11 cellular contexts compared by ENCODE assay signal in genomic region chr17:82232322-82232785, GRCh38. TPM values are rescaled to one million over a fixed set of nuclear protein-coding genes. Genes with fewer than 3 reads are reported as not detected.
DNase-seq lines count a peak whose midpoint lies in the region; ATAC-seq, FAIRE-seq and TF ChIP-seq lines count a peak whose summit lies in the region.
"Had no signal": no experiment of that assay in that cellular context is flagged by ENCODE, and none has a peak within 500 bp of the region (broad histone marks: within the 10 kb centered on the region; RNA-seq: fewer than 3 reads in every experiment).

No MANE protein-coding gene starts in this region.

- H3K4me3 ChIP-seq in A549 (peak overlapping the region; percentile 65), HUES64 (ENCODE audit: low read length) (peak overlapping the region; percentile 58), endodermal cell (ENCODE audit: low read length) (no peak overlapping the region), mucosa of stomach (ENCODE audit: low read length) (peak overlapping the region; percentile 50)

- no peak for TF ChIP-seq EP300 in A549 (IDR thresholded peaks at IDR 0.05)

- no peaks in the 10 kb centered on the region for H3K9me3 ChIP-seq in A549
- H3K9me3 ChIP-seq in HUES64 (ENCODE audit: insufficient read depth, low read depth, low read length): no peaks in the 10 kb centered on the region
- H3K9me3 ChIP-seq in endodermal cell (ENCODE audit: control insufficient read depth, low read length): no peaks in the 10 kb centered on the region
- no peaks in the 10 kb centered on the region for H3K9me3 ChIP-seq in mucosa of stomach (ENCODE audit: control insufficient read depth, low read length)
- H3K9me3 ChIP-seq: Caco-2, MG63 had no signal

- H3K9me3 Mint-ChIP-seq in endodermal cell (no peaks in the 10 kb centered on the region), type B pancreatic cell (no peaks in the 10 kb centered on the region)

- no peak for TF ChIP-seq CTCF in A549 (IDR thresholded peaks at IDR 0.05)
- no peak for TF ChIP-seq CTCF in endodermal cell (conservative IDR thresholded peaks at IDR 0.05)
- no peak for TF ChIP-seq CTCF in type B pancreatic cell (conservative IDR thresholded peaks at IDR 0.05)

- 71% methylated on average over 16 of the region's 20 CpGs for WGBS in A549 (ENCODE audit: missing lambda C conversion rate)
- WGBS in HUES64: 67% methylated on average over 20 of the region's 20 CpGs
- 76 to 78% methylated on average over 13 to 20 of the region's 20 CpGs for WGBS in endodermal cell (ENCODE audit: insufficient coverage in 1 of 2, insufficient read length in 1 of 2), 2 experiments

- no peak for ATAC-seq in A549

- DNase-seq in A549 (ENCODE audit: low read depth in 1 of 2, low spot score in 1 of 2) (no peak), endodermal cell (no peak), MV-4-11 (lab: John Stamatoyannopoulos, UW) (no peak), NCI-H1092 treated with DMSO at 0.1 percent for 48 hours (lab: John Stamatoyannopoulos, UW) (no peak), type B pancreatic cell (ENCODE audit: extremely low spot score, unreplicated experiment) (no peak)
- no peak for DNase-seq in activated CD8-positive, alpha-beta memory T cell treated with anti-CD3 and anti-CD28 coated beads, Interleukin-2, amount 50 U/mL, for 4 hours
- DNase-seq: activated CD4-positive, alpha-beta T cell treated with anti-CD3 and anti-CD28 coated beads, Interleukin-2, amount 50 U/mL, for 48 hours; MG63 had no signal

- H3K36me3 Mint-ChIP-seq in endodermal cell (ENCODE audit: low read depth) (peaks cover under 1% of the 10 kb centered on the region), type B pancreatic cell (no peaks in the 10 kb centered on the region)

- H3K27ac ChIP-seq in A549 (peak overlapping the region; percentile 95 to 99), HUES64 (ENCODE audit: low read depth, low read length) (no peak overlapping the region), endodermal cell (ENCODE audit: low read depth, low read length) (no peak overlapping the region)

- no peak; the same call in 1 of the 2 replicates for TF ChIP-seq POLR2A in A549 (IDR thresholded peaks at IDR 0.05; ENCODE audit: low read length)

- H3K36me3 ChIP-seq in HUES64 (ENCODE audit: insufficient read depth, low read length) (no peaks in the 10 kb centered on the region; the same call in 1 of the 2 replicates), endodermal cell (ENCODE audit: control insufficient read depth, insufficient read depth, low read length) (no peaks in the 10 kb centered on the region), mucosa of stomach (ENCODE audit: control insufficient read depth, insufficient read depth, low read length) (no peaks in the 10 kb centered on the region)

- H3K4me1 ChIP-seq in A549: peaks cover 61% of the 10 kb centered on the region
- peaks cover 7% of the 10 kb centered on the region for H3K4me1 ChIP-seq in HUES64 (ENCODE audit: insufficient read depth, low read length)
- peaks cover 9% of the 10 kb centered on the region for H3K4me1 ChIP-seq in endodermal cell (ENCODE audit: control insufficient read depth, insufficient read depth, low read length)
- peaks cover 60% of the 10 kb centered on the region for H3K4me1 ChIP-seq in mucosa of stomach (ENCODE audit: control insufficient read depth, insufficient read depth, low read length)

- H3K9ac ChIP-seq in HUES64 (ENCODE audit: low read depth, low read length) (peak overlapping the region; percentile 21; the same call in 1 of the 2 replicates), endodermal cell (ENCODE audit: extremely low read depth, low read length, poor library complexity, severe bottlenecking) (no peak overlapping the region), mucosa of stomach (ENCODE audit: low read length) (peak overlapping the region; percentile 75)

- H3K4me1 Mint-ChIP-seq in endodermal cell (peaks cover 3% of the 10 kb centered on the region), type B pancreatic cell (ENCODE audit: unreplicated experiment) (peaks cover 6% of the 10 kb centered on the region)

- POLR2A ChIA-PET in A549 (lab: Yijun Ruan, JAX): interaction anchor here (1.4 kb wide), 1 partner anchor 10 kb away, joined by 7 read pairs; no protein-coding TSS in a partner anchor

- peak overlapping the region; percentile 40 for H3K4me3 Mint-ChIP-seq in endodermal cell
- no peak overlapping the region for H3K4me3 Mint-ChIP-seq in type B pancreatic cell

- FAIRE-seq in A549 (lab: Jason Lieb, UNC): no peak

- peaks cover 52% of the 10 kb centered on the region for H3K27me3 ChIP-seq in HUES64 (ENCODE audit: insufficient read depth, low read length)
- peaks cover 30% of the 10 kb centered on the region for H3K27me3 ChIP-seq in endodermal cell (ENCODE audit: control insufficient read depth, insufficient read depth, low read length, poor library complexity, severe bottlenecking)
- H3K27me3 ChIP-seq in mucosa of stomach (ENCODE audit: control insufficient read depth, insufficient read depth, low read length): no peaks in the 10 kb centered on the region
- H3K27me3 ChIP-seq: MG63 had no signal

- H3K27me3 Mint-ChIP-seq in endodermal cell (ENCODE audit: insufficient read depth) (peaks cover 16% of the 10 kb centered on the region), type B pancreatic cell (peaks cover 9% of the 10 kb centered on the region)

- no peak overlapping the region for H3K27ac Mint-ChIP-seq in endodermal cell
- H3K27ac Mint-ChIP-seq in type B pancreatic cell: no peak overlapping the region

- CTCF ChIA-PET in A549 (lab: Yijun Ruan, JAX): interaction anchor here (1.0 to 17.6 kb wide), 4 partner anchors 10 to 94 kb away, joined by 3 to 289 read pairs (median 10); partner anchors contain the start of gene SECTM1

- no peak for TF ChIP-seq RAD21 in A549 (conservative IDR thresholded peaks at IDR 0.05 in 1 of 2, IDR thresholded peaks at IDR 0.05 in 1 of 2)

- peak overlapping the region; percentile 96 for H3K4me2 ChIP-seq in A549

TF ChIP-seq in A549, 52 proteins besides CTCF, POLR2A, EP300 and RAD21 (continues in another document):
- TF ChIP-seq FOXS1 (CRISPR knock-in tag; IDR thresholded peaks at IDR 0.05) (no peak), BCL3 (IDR thresholded peaks at IDR 0.05) (no peak), MYC (IDR thresholded peaks at IDR 0.05; ENCODE audit: borderline replicate concordance, low read length) (no peak), POLR2AphosphoS2 (conservative IDR thresholded peaks at IDR 0.05; ENCODE audit: low read length) (no peak), CHD2 (IDR thresholded peaks at IDR 0.05; ENCODE audit: low read length, partially characterized antibody) (no peak)

RNA-seq across cellular contexts. Expression of gene SLC16A3, which starts 3.5 kb away (rescaled TPM):
- 28.6 and 40.0 TPM in 2 replicates for polyA plus RNA-seq in A549 (2011; rRNA removed)
- 53.6 and 113 TPM in 2 replicates for polyA plus RNA-seq in A549 (2012; cell fraction: cytosol; rRNA removed)
- 108 and 156 TPM in 2 replicates for polyA plus RNA-seq in A549 (2012; cell fraction: nucleus; rRNA removed)
- polyA plus RNA-seq in A549 (2017; fragmentation: RNase III; extraction: RNeasy Plus Mini Kit Qiagen cat#74134 plus additional on column Dnase treatment): 77.9 to 97.7 TPM (median 90.9 TPM) in 3 replicates
- 31.5 TPM in 2 replicates for polyA minus RNA-seq in A549 (2011; rRNA and poly(A)+ RNA removed)
- polyA plus RNA-seq in HUES64 (2013, experiment 1 of 2): 7.1 TPM
- 20.4 TPM for polyA plus RNA-seq in HUES64 (2013, experiment 2 of 2)
- 10 to 100 TPM; 31.8 to 39.7 TPM for total RNA-seq in endodermal cell
- polyA plus RNA-seq in endodermal cell (2013, experiment 1 of 2): 31.8 TPM
- 26.2 TPM for polyA plus RNA-seq in endodermal cell (2013, experiment 2 of 2)
- total RNA-seq in type B pancreatic cell (ENCODE audit: low replicate concordance): 27.8 and 29.8 TPM in 2 replicates

RNA-seq across cellular contexts. Expression of gene CCDC57, which starts 19.7 kb away (rescaled TPM):
- polyA plus RNA-seq in A549 (2011; rRNA removed) (16.6 and 18.5 TPM in 2 replicates), A549 (2017; fragmentation: RNase III; extraction: RNeasy Plus Mini Kit Qiagen cat#74134 plus additional on column Dnase treatment) (18.2 to 22.1 TPM (median 18.9 TPM) in 3 replicates)
- 24.3 and 29.0 TPM in 2 replicates for polyA plus RNA-seq in A549 (2012; cell fraction: cytosol; rRNA removed)
- 200 and 241 TPM in 2 replicates for polyA plus RNA-seq in A549 (2012; cell fraction: nucleus; rRNA removed)
- 22.3 and 26.3 TPM in 2 replicates for polyA minus RNA-seq in A549 (2011; rRNA and poly(A)+ RNA removed)
- 6.4 TPM for polyA plus RNA-seq in HUES64 (2013, experiment 1 of 2)
- polyA plus RNA-seq in HUES64 (2013, experiment 2 of 2): 7.0 TPM
- total RNA-seq in endodermal cell (10 to 100 TPM; 61.8 to 82.8 TPM), type B pancreatic cell (ENCODE audit: low replicate concordance) (33.5 and 58.7 TPM in 2 replicates)
- polyA plus RNA-seq in endodermal cell (2013, experiment 1 of 2): 25.7 TPM
- 22.9 TPM for polyA plus RNA-seq in endodermal cell (2013, experiment 2 of 2)

RNA-seq across cellular contexts. Expression of gene CSNK1D, which starts 41.1 kb away (rescaled TPM):
- polyA plus RNA-seq in A549 (2011; rRNA removed) (130 and 139 TPM in 2 replicates), A549 (2017; fragmentation: RNase III; extraction: RNeasy Plus Mini Kit Qiagen cat#74134 plus additional on column Dnase treatment) (151 to 173 TPM (median 163 TPM) in 3 replicates)
- 182 and 192 TPM in 2 replicates for polyA plus RNA-seq in A549 (2012; cell fraction: cytosol; rRNA removed)
- polyA plus RNA-seq in A549 (2012; cell fraction: nucleus; rRNA removed): 734 and 786 TPM in 2 replicates
- 105 and 128 TPM in 2 replicates for polyA minus RNA-seq in A549 (2011; rRNA and poly(A)+ RNA removed)
- polyA plus RNA-seq in HUES64 (2013, experiment 1 of 2): 70.8 TPM
- 68.3 TPM for polyA plus RNA-seq in HUES64 (2013, experiment 2 of 2)
- total RNA-seq in endodermal cell (100 to 1,000 TPM; 104 to 143 TPM), type B pancreatic cell (ENCODE audit: low replicate concordance) (176 and 184 TPM in 2 replicates)
- 101 TPM for polyA plus RNA-seq in endodermal cell (2013, experiment 1 of 2)
- 74.7 TPM for polyA plus RNA-seq in endodermal cell (2013, experiment 2 of 2)

Comparison
In these comparisons a context has a peak if more than half of its experiments do, and no peak if none do; other contexts are left out.
1. H3K27ac ChIP-seq: peak in A549 (2 of 2); none in HUES64 (single experiment) and endodermal cell (single experiment).